Comparison of ENCODE assay signal across 8 cellular contexts in the genomic region with DNA sequence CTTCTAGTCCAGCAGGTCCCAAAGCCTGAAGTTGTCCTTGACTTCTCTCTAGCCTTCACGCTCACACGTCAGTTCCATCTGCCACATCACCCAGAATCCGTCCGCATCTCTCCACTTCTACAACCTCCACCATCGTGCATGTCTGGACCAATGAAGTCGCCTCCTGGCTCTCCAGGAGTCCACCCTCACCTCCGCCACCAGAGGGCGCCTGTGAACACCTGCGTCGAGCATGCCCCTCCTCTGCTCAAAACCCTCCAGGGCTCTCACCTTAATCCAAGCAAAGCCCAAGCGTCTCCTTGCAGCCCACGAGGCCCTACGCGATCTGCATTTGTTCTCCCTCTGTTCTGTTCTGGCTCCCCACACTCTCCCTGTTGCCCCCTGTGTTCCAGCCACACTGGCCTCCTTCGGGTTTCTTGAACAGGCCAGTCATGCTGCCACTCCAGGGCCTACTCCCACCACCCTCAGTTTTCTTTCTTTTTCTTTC. TPM values are rescaled to one million over a fixed set of nuclear protein-coding genes. Genes with fewer than 3 reads are reported as not detected.
DNase-seq lines count a peak whose midpoint lies in the region; ATAC-seq and TF ChIP-seq lines count a peak whose summit lies in the region.

No MANE protein-coding gene starts in this region.

- TF ChIP-seq POLR2A in HCT116 (IDR thresholded peaks at IDR 0.05; ENCODE audit: borderline replicate concordance, extremely low read depth, insufficient read depth, insufficient read length): peak; percentile 53

- H3K9ac ChIP-seq in HCT116 (ENCODE audit: low read length): peak overlapping the region; percentile 34; the same call in 1 of the 2 replicates
- H3K9ac ChIP-seq in smooth muscle cell (ENCODE audit: low read depth): no peak overlapping the region

- peak overlapping the region; percentile 45 for H3K4me3 ChIP-seq in DOHH2 (ENCODE audit: low read length)
- no peak overlapping the region for H3K4me3 ChIP-seq in HCT116 (replicated peaks in 1 of 2; ENCODE audit: low read depth in 1 of 2, low read length in 2 of 2)
- H3K4me3 ChIP-seq in right atrium auricular region: no peak overlapping the region
- no peak overlapping the region for H3K4me3 ChIP-seq in smooth muscle cell

- H3K4me3 Mint-ChIP-seq in activated naive CD8-positive, alpha-beta T cell treated with anti-CD3 and anti-CD28 coated beads for 36 hours: no peak overlapping the region

- no peaks in the 10 kb centered on the region for H3K27me3 ChIP-seq in DOHH2 (ENCODE audit: control insufficient read depth, low read length)
- no peaks in the 10 kb centered on the region for H3K27me3 ChIP-seq in HCT116 (ENCODE audit: insufficient read depth, low read length)
- H3K27me3 ChIP-seq in right atrium auricular region: no peaks in the 10 kb centered on the region
- no peaks in the 10 kb centered on the region for H3K27me3 ChIP-seq in smooth muscle cell (ENCODE audit: low read depth)

- H3K4me1 ChIP-seq in DOHH2 (ENCODE audit: control insufficient read depth, low read length) (peaks cover 39% of the 10 kb centered on the region), HCT116 (ENCODE audit: control insufficient read depth in 1 of 2, insufficient read depth in 2 of 2, low read length in 2 of 2) (peaks cover 0 to 8% of the 10 kb centered on the region in 2 experiments; a peak in 3 of 4 replicates), right atrium auricular region (no peaks in the 10 kb centered on the region), smooth muscle cell (ENCODE audit: low read depth) (no peaks in the 10 kb centered on the region)

- POLR2A ChIA-PET in HCT116 (lab: Charles Lee): interaction anchor here (0.6 to 1.3 kb wide), 3 partner anchors 25 to 48 kb away, joined by 3 to 4 read pairs (median 3); partner anchors contain the start of gene DDA1

- peak; percentile 74 for TF ChIP-seq RAD21 in HCT116 (IDR thresholded peaks at IDR 0.05; ENCODE audit: low read depth)

- RAD21 ChIA-PET in HCT116 (lab: Charles Lee; ENCODE audit: low non-redundant PET in 1 of 2, low total read pairs in 2 of 2, uncharacterized antibody in 2 of 2, unreplicated experiment in 2 of 2): interaction anchor here in 1 of 2 experiments (1.1 kb wide), 1 partner anchor 12 kb away, joined by 3 read pairs; no protein-coding TSS in a partner anchor

- no peaks in the 10 kb centered on the region for H3K36me3 Mint-ChIP-seq in activated naive CD8-positive, alpha-beta T cell treated with anti-CD3 and anti-CD28 coated beads for 36 hours

- peak overlapping the region; percentile 95 for H2AFZ ChIP-seq in HCT116 (ENCODE audit: low read depth, low read length, poor library complexity, severe bottlenecking)
- H2AFZ ChIP-seq in smooth muscle cell (ENCODE audit: low read depth): no peak overlapping the region

- no TSS peak for BruUV-seq in HCT116 (replicated peaks; lab: Mats Ljungman, UMichigan)

- TF ChIP-seq CTCF in DOHH2 (IDR thresholded peaks at IDR 0.05; ENCODE audit: low read depth, low read length, poor library complexity, severe bottlenecking) (peak; percentile 95), HCT116 (IDR thresholded peaks at IDR 0.05 in 2 of 3, conservative IDR thresholded peaks at IDR 0.05 in 1 of 3; ENCODE audit: borderline replicate concordance in 1 of 3, insufficient read depth in 1 of 3, low read depth in 2 of 3, low read length in 2 of 3) (peak; percentile 79 to 94 (median 93)), right atrium auricular region (IDR thresholded peaks at IDR 0.05) (peak; percentile 76 to 85), smooth muscle cell (IDR thresholded peaks at IDR 0.05; ENCODE audit: borderline replicate concordance, insufficient read depth, poor library complexity, severe bottlenecking) (peak; percentile 72)

- CTCF ChIA-PET in HCT116 (lab: Charles Lee): interaction anchor here (0.8 to 1.9 kb wide), 5 partner anchors 11 to 48 kb away, joined by 3 to 8 read pairs (median 7); partner anchors contain the start of genes DDA1 and MRPL34

- peaks cover 1% of the 10 kb centered on the region for H3K9me3 Mint-ChIP-seq in activated naive CD8-positive, alpha-beta T cell treated with anti-CD3 and anti-CD28 coated beads for 36 hours

- no peak overlapping the region for H3K27ac Mint-ChIP-seq in activated naive CD8-positive, alpha-beta T cell treated with anti-CD3 and anti-CD28 coated beads for 36 hours

- H3K27ac ChIP-seq in DOHH2 (ENCODE audit: low read depth, low read length): peak overlapping the region; percentile 46
- no peak overlapping the region for H3K27ac ChIP-seq in HCT116 (ENCODE audit: low read depth, low read length)
- no peak overlapping the region for H3K27ac ChIP-seq in right atrium auricular region
- no peak overlapping the region for H3K27ac ChIP-seq in smooth muscle cell (ENCODE audit: low read depth)

- H3K36me3 ChIP-seq in DOHH2 (ENCODE audit: control insufficient read depth, low read length) (no peaks in the 10 kb centered on the region), HCT116 (ENCODE audit: control insufficient read depth in 1 of 2, insufficient read depth in 2 of 2, low read length in 2 of 2) (no peaks in the 10 kb centered on the region), right atrium auricular region (no peaks in the 10 kb centered on the region), smooth muscle cell (ENCODE audit: low read depth) (no peaks in the 10 kb centered on the region)

- 12% methylated on average over 15 of the region's 15 CpGs for WGBS in smooth muscle cell (ENCODE audit: low lambda C conversion rate)

- peak; percentile 100 for ATAC-seq in HCT116
- no peak for ATAC-seq in GM21367 (IDR thresholded peaks at IDR 0.05; ENCODE audit: unreplicated experiment)

- H3K79me2 ChIP-seq in DOHH2 (ENCODE audit: control insufficient read depth, low read length) (no peaks in the 10 kb centered on the region), HCT116 (ENCODE audit: insufficient read depth, low read length) (no peaks in the 10 kb centered on the region), smooth muscle cell (ENCODE audit: low read depth) (no peaks in the 10 kb centered on the region)

- H3F3A ChIP-seq in DOHH2 (ENCODE audit: control insufficient read depth, insufficient read depth) (peaks cover 15% of the 10 kb centered on the region), smooth muscle cell (ENCODE audit: low read depth) (no peaks in the 10 kb centered on the region)

- H3K9me2 ChIP-seq in DOHH2 (replicated peaks; ENCODE audit: control insufficient read depth, low read length): no peaks in the 10 kb centered on the region
- H3K9me2 ChIP-seq in HCT116 (ENCODE audit: insufficient read depth): no peaks in the 10 kb centered on the region

- intact Hi-C loops in HCT116 (cut with micrococcal nuclease): no loop called here

- H4K20me1 ChIP-seq in DOHH2 (ENCODE audit: control insufficient read depth, insufficient read depth, low read depth, low read length) (no peaks in the 10 kb centered on the region), HCT116 (ENCODE audit: insufficient read depth) (no peaks in the 10 kb centered on the region), smooth muscle cell (ENCODE audit: low read depth) (no peaks in the 10 kb centered on the region)

- H3K9me3 ChIP-seq in DOHH2 (ENCODE audit: control insufficient read depth, insufficient read depth, low read length): no peaks in the 10 kb centered on the region
- no peaks in the 10 kb centered on the region for H3K9me3 ChIP-seq in HCT116 (ENCODE audit: control insufficient read depth in 1 of 2, insufficient read depth in 1 of 2, low read depth in 1 of 2, low read length in 2 of 2)
- H3K9me3 ChIP-seq in right atrium auricular region: peaks cover 0 to 7% of the 10 kb centered on the region in 2 donors
- H3K9me3 ChIP-seq in smooth muscle cell (replicated peaks; ENCODE audit: low read depth): no peaks in the 10 kb centered on the region

- DNase-seq in HCT116 (ENCODE audit: low read depth, low spot score): peak; percentile 81
- DNase-seq in NCI-H1436 (lab: John Stamatoyannopoulos, UW): peak; percentile 87
- peak; percentile 84 for DNase-seq in SW480 (ENCODE audit: low spot score)
- peak; percentile 88 for DNase-seq in activated naive CD8-positive, alpha-beta T cell treated with anti-CD3 and anti-CD28 coated beads for 36 hours
- DNase-seq in right atrium auricular region (ENCODE audit: low spot score): peak; percentile 82
- peak; percentile 7 for DNase-seq in smooth muscle cell (lab: John Stamatoyannopoulos, UW; ENCODE audit: unreplicated experiment)

- H3K4me2 ChIP-seq in DOHH2 (ENCODE audit: low read length) (peak overlapping the region; percentile 60), HCT116 (ENCODE audit: low read length) (peak overlapping the region; percentile 30), smooth muscle cell (no peak overlapping the region)

- H3K27me3 Mint-ChIP-seq in activated naive CD8-positive, alpha-beta T cell treated with anti-CD3 and anti-CD28 coated beads for 36 hours: no peaks in the 10 kb centered on the region

- H3K4me1 Mint-ChIP-seq in activated naive CD8-positive, alpha-beta T cell treated with anti-CD3 and anti-CD28 coated beads for 36 hours: peaks cover 3% of the 10 kb centered on the region

RNA-seq across cellular contexts. Expression of gene USHBP1, which starts 3.7 kb away (rescaled TPM):
- 0.15 TPM for total RNA-seq in HCT116 (2021; ENCODE audit: unreplicated experiment)
- polyA plus RNA-seq in HCT116 (2012): 0.04 and 0.16 TPM in 2 replicates
- total RNA-seq in activated naive CD8-positive, alpha-beta T cell treated with anti-CD3 and anti-CD28 coated beads for 36 hours: not detected
- total RNA-seq in right atrium auricular region: 1 to 10 TPM; 4.3 to 6.6 TPM
- total RNA-seq in smooth muscle cell: not detected in 2 replicates
- polyA plus RNA-seq in smooth muscle cell: not detected in 2 replicates

RNA-seq across cellular contexts. Expression of gene BABAM1, which starts 6.4 kb away (rescaled TPM):
- total RNA-seq in HCT116 (2021; ENCODE audit: unreplicated experiment) (93.3 TPM), right atrium auricular region (10 to 100 TPM; 67.9 to 71.7 TPM), smooth muscle cell (62.0 and 69.8 TPM in 2 replicates)
- 71.5 and 72.7 TPM in 2 replicates for polyA plus RNA-seq in HCT116 (2012)
- 100 to 1,000 TPM; 107 to 112 TPM for total RNA-seq in activated naive CD8-positive, alpha-beta T cell treated with anti-CD3 and anti-CD28 coated beads for 36 hours
- polyA plus RNA-seq in smooth muscle cell: 108 and 110 TPM in 2 replicates

RNA-seq across cellular contexts. Expression of gene NR2F6, which starts 15.2 kb away (rescaled TPM):
- total RNA-seq in HCT116 (2021; ENCODE audit: unreplicated experiment) (88.0 TPM), right atrium auricular region (10 to 100 TPM; 63.6 to 69.7 TPM), smooth muscle cell (47.8 and 57.4 TPM in 2 replicates)
- polyA plus RNA-seq in HCT116 (2012): 57.6 and 61.3 TPM in 2 replicates
- 1 to 10 TPM; 6.9 to 7.1 TPM for total RNA-seq in activated naive CD8-positive, alpha-beta T cell treated with anti-CD3 and anti-CD28 coated beads for 36 hours
- 99.8 and 104 TPM in 2 replicates for polyA plus RNA-seq in smooth muscle cell

RNA-seq across cellular contexts. Expression of gene ANKLE1, which starts 20.8 kb away (rescaled TPM):
- total RNA-seq in HCT116 (2021; ENCODE audit: unreplicated experiment) (14.8 TPM), right atrium auricular region (under 1 TPM in 1 of 2 donors, not detected in 1; 0.51 TPM), smooth muscle cell (0.36 and 1.0 TPM in 2 replicates)
- 8.7 and 8.8 TPM in 2 replicates for polyA plus RNA-seq in HCT116 (2012)
- total RNA-seq in activated naive CD8-positive, alpha-beta T cell treated with anti-CD3 and anti-CD28 coated beads for 36 hours: 10 to 100 TPM; 22.9 to 23.2 TPM
- polyA plus RNA-seq in smooth muscle cell: 0.61 and 1.3 TPM in 2 replicates

RNA-seq across cellular contexts. Expression of gene OCEL1, which starts 34.9 kb away (rescaled TPM):
- total RNA-seq in HCT116 (2021; ENCODE audit: unreplicated experiment) (39.8 TPM), right atrium auricular region (1 to 10 TPM; 5.9 to 8.2 TPM), smooth muscle cell (2.9 and 3.2 TPM in 2 replicates)
- polyA plus RNA-seq in HCT116 (2012): 28.3 and 33.8 TPM in 2 replicates
- total RNA-seq in activated naive CD8-positive, alpha-beta T cell treated with anti-CD3 and anti-CD28 coated beads for 36 hours: 10 to 100 TPM; 11.9 to 12.6 TPM
- 34.9 and 41.3 TPM in 2 replicates for polyA plus RNA-seq in smooth muscle cell

Comparison
In these comparisons a context has a peak if more than half of its experiments do, and no peak if none do; other contexts are left out.
1. DNase-seq: peak in every context shown above with its lines; median percentile 88 in activated naive CD8-positive, alpha-beta T cell treated with anti-CD3 and anti-CD28 coated beads for 36 hours; 87 in NCI-H1436; 84 in SW480; 82 in right atrium auricular region; 81 in HCT116; 7 in smooth muscle cell.